In the genomic region with DNA sequence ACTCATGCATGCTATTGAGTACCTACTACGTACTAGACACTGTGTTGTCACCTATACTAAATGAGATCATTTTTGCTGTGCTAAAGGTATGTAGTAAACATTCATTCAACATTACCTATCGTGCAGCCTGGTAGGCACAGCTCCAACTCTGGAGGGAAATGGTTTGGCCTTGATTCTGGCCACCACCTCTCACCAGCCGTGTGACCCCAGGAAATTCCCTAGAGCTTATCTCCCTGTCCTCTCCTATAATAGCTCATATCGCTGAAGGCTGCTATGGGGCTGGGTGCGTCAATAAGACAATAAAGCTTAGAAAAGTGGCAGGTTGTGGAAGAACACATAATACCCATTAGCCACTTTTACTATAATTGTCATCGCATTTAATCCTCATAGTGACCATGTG, we compare ENCODE assay signal across 18 cellular contexts.
DNase-seq lines count a peak whose midpoint lies in the region; ATAC-seq, FAIRE-seq and TF ChIP-seq lines count a peak whose summit lies in the region.
"Had no signal": no experiment of that assay in that cellular context is flagged by ENCODE, and none has a peak within 500 bp of the region (broad histone marks: within the 10 kb centered on the region; RNA-seq: fewer than 3 reads in every experiment).

No MANE protein-coding gene starts in this region.

- H3K9me3 ChIP-seq in left ventricle myocardium inferior (replicated peaks) = no peaks in the 10 kb centered on the region
- no peaks in the 10 kb centered on the region for H3K9me3 ChIP-seq in pancreas
- H3K9me3 ChIP-seq: BE2C had no signal

- 21 to 24% methylated on average over 6 of the region's 6 CpGs for WGBS in pancreas, 2 donors

- no peak for TF ChIP-seq CTCF in coronary artery (IDR thresholded peaks at IDR 0.05)
- no peak for TF ChIP-seq CTCF in left ventricle myocardium inferior (IDR thresholded peaks at IDR 0.05; ENCODE audit: borderline replicate concordance)
- TF ChIP-seq CTCF in pancreas (IDR thresholded peaks at IDR 0.05) = no peak

- H3K27ac ChIP-seq in coronary artery = no peak overlapping the region
- H3K27ac ChIP-seq in left ventricle myocardium inferior (replicated peaks) = peak overlapping the region; percentile 45
- no peak overlapping the region for H3K27ac ChIP-seq in pancreas
- H3K27ac ChIP-seq: C4-2B had no signal

- intact Hi-C loops in left ventricle myocardium inferior (cut with micrococcal nuclease) = no loop called here
- intact Hi-C loops in pancreas (cut with DNase I) = no loop called here

- H3K4me1 ChIP-seq in left ventricle myocardium inferior (peaks cover 21% of the 10 kb centered on the region), pancreas (peaks cover 0 to 5% (median 0%) of the 10 kb centered on the region in 3 donors)
- H3K4me1 ChIP-seq: BE2C had no signal

- no peak for FAIRE-seq in pancreas (lab: Jason Lieb, UNC)
- FAIRE-seq: A204.1, G401.6, GM12892 had no signal

- DNase-seq in AG20443 (ENCODE audit: low spot score) = peak; percentile 1
- DNase-seq in coronary artery (ENCODE audit: low spot score) = peak; percentile 29
- no peak for DNase-seq in left ventricle myocardium inferior
- DNase-seq in pancreas = peak in 2 of 6 donors; percentile 29 to 41
- no peak for DNase-seq in NCI-H1048 (lab: John Stamatoyannopoulos, UW)
- DNase-seq: BE2C; CD4-positive, alpha-beta memory T cell; DMS153; DMS79 treated with DMSO at 0.1 percent for 48 hours; EL; H7 had no signal

- H3K4me3 ChIP-seq in coronary artery (no peak overlapping the region), left ventricle myocardium inferior (no peak overlapping the region), pancreas (no peak overlapping the region)
- H3K4me3 ChIP-seq: GM23338 had no signal

- ATAC-seq in pancreas (peak in 3 of 4 donors; percentile 35 to 91 (median 67)), HG02588 (IDR thresholded peaks at IDR 0.05; ENCODE audit: unreplicated experiment) (no peak), HG02678 (IDR thresholded peaks at IDR 0.05; ENCODE audit: unreplicated experiment) (no peak)
- ATAC-seq: GM23338 had no signal

- H3K27me3 ChIP-seq in left ventricle myocardium inferior (ENCODE audit: low read depth) (peaks cover 2% of the 10 kb centered on the region), pancreas (no peaks in the 10 kb centered on the region)
- H3K27me3 ChIP-seq: BE2C had no signal

- H3K36me3 ChIP-seq in left ventricle myocardium inferior (peaks cover 26% of the 10 kb centered on the region), pancreas (no peaks in the 10 kb centered on the region)
- H3K36me3 ChIP-seq: BE2C had no signal

Comparison
In these comparisons a context has a peak if more than half of its experiments do, and no peak if none do; other contexts are left out.
1. DNase-seq: peak in AG20443 (single experiment) and coronary artery (single experiment); none in left ventricle myocardium inferior (single experiment) and NCI-H1048 (single experiment).
2. ATAC-seq: peak in pancreas (3 of 4); none in HG02588 (single experiment) and HG02678 (single experiment).